In genomic region chrX:101391831-101392230, GRCh38 we compare ENCODE assay signal across 9 cellular contexts. TPM values are rescaled to one million over a fixed set of nuclear protein-coding genes. Genes with fewer than 3 reads are reported as not detected.
A peak's percentile ranks its signal among the peaks of the same experiment; 100 is the strongest.
DNase-seq lines count a peak whose midpoint lies in the region; ATAC-seq, FAIRE-seq and TF ChIP-seq lines count a peak whose summit lies in the region.
"Had no signal": no experiment of that assay in that cellular context is flagged by ENCODE, and none has a peak within 500 bp of the region (broad histone marks: within the 10 kb centered on the region; RNA-seq: fewer than 3 reads in every experiment).

No MANE protein-coding gene starts in this region.

- TF ChIP-seq POLR2A in K562 (conservative IDR thresholded peaks at IDR 0.05) (no peak), vagina (IDR thresholded peaks at IDR 0.05) (no peak), H54 (IDR thresholded peaks at IDR 0.05; ENCODE audit: low read depth, low read length) (no peak)

- H3K9ac ChIP-seq in K562 (ENCODE audit: insufficient read depth in 1 of 2, low read depth in 2 of 2, low read length in 2 of 2) (peak overlapping the region; percentile 94 to 99), mesenchymal stem cell (ENCODE audit: low read length) (peak overlapping the region; percentile 93)

- TF ChIP-seq EP300 in K562 (IDR thresholded peaks at IDR 0.05; ENCODE audit: low read length) = no peak

- H2BK12ac ChIP-seq in mesenchymal stem cell (ENCODE audit: low read length in 2 of 2) = no peak overlapping the region

- no peak overlapping the region for H3K18ac ChIP-seq in mesenchymal stem cell (ENCODE audit: low read depth in 1 of 2, low read length in 2 of 2)

- H3K9me1 ChIP-seq in K562 (ENCODE audit: control insufficient read depth, insufficient read depth, low read length) = no peaks in the 10 kb centered on the region

- peak overlapping the region; percentile 28 to 70 (median 62) for H3K4me3 ChIP-seq in heart right ventricle
- H3K4me3 ChIP-seq in K562 = peak overlapping the region; percentile 91
- H3K4me3 ChIP-seq in mesenchymal stem cell (ENCODE audit: insufficient read depth in 1 of 2, low read depth in 1 of 2, low read length in 2 of 2) = peak overlapping the region in 1 of 2 experiments; percentile 85
- peak overlapping the region; percentile 49 to 51 for H3K4me3 ChIP-seq in vagina

- BruUV-seq in K562 (replicated peaks; lab: Mats Ljungman, UMichigan) = no TSS peak

- POLR2A ChIA-PET in K562 (lab: Yijun Ruan, JAX) = interaction anchor here (1.1 to 3.0 kb wide), 4 partner anchors 11 to 25 kb away, joined by 3 to 24 read pairs (median 10); partner anchors contain the start of genes GLA and HNRNPH2

- H2BK120ac ChIP-seq in mesenchymal stem cell (ENCODE audit: low read depth, low read length) = no peak overlapping the region

- H2AFZ ChIP-seq in K562 (ENCODE audit: low read depth, low read length) (no peak overlapping the region), mesenchymal stem cell (ENCODE audit: low read depth, low read length) (no peak overlapping the region)

- no peak for TF ChIP-seq RAD21 in K562 (CRISPR knock-in tag; conservative IDR thresholded peaks at IDR 0.05 in 1 of 2, IDR thresholded peaks at IDR 0.05 in 1 of 2)

- peaks cover 61% of the 10 kb centered on the region for H3K79me2 ChIP-seq in K562 (ENCODE audit: control insufficient read depth, insufficient read depth, low read length)

- no peak overlapping the region for H4K91ac ChIP-seq in mesenchymal stem cell (ENCODE audit: low read length)

- H3K36me3 ChIP-seq in heart right ventricle (peaks cover 0 to 47% (median 0%) of the 10 kb centered on the region in 9 donors), K562 (ENCODE audit: control insufficient read depth, insufficient read depth, low read length) (peaks cover 54% of the 10 kb centered on the region), mesenchymal stem cell (ENCODE audit: control insufficient read depth in 1 of 2, insufficient read depth in 2 of 2, low read depth in 1 of 2, low read length in 2 of 2) (peaks cover 0 to 26% of the 10 kb centered on the region in 2 experiments), vagina (no peaks in the 10 kb centered on the region)

- H3K27me3 ChIP-seq in heart right ventricle (peaks cover 0 to 4% (median 0%) of the 10 kb centered on the region in 7 donors), K562 (ENCODE audit: control insufficient read depth in 2 of 2, insufficient read depth in 2 of 2, low read length in 2 of 2) (no peaks in the 10 kb centered on the region), mesenchymal stem cell (ENCODE audit: control insufficient read depth in 1 of 2, insufficient read depth in 1 of 2, low read length in 2 of 2) (peaks cover 0 to 5% of the 10 kb centered on the region in 2 experiments), vagina (no peaks in the 10 kb centered on the region)

- 42 to 50% methylated on average over 6 of the region's 6 CpGs for WGBS in heart right ventricle, 2 donors
- 0% methylated on average over 6 of the region's 6 CpGs for WGBS in K562 (ENCODE audit: insufficient coverage, low coverage, missing lambda C conversion rate)
- WGBS in mesenchymal stem cell = 69% methylated on average over 1 of the region's 6 CpGs

- in situ Hi-C loops in K562 (cut with MboI) = no loop called here
- in situ Hi-C loops in GM13976 (cut with MboI; ENCODE audit: low sequenced_read_pairs, unreplicated experiment) = no loop called here

- no peak overlapping the region for H3K4ac ChIP-seq in mesenchymal stem cell (ENCODE audit: low read depth in 1 of 2, low read length in 2 of 2)

- intact Hi-C loops in heart right ventricle (cut with DNase I) = no loop called here
- intact Hi-C loops in cardiac septum (cut with DNase I) = loop anchor here (5.0 kb wide), 1 partner anchor 45 kb away; the partner anchor contains the start of gene TIMM8A
- intact Hi-C loops in K562 (cut with micrococcal nuclease) = loop anchor here (2.0 kb wide), 2 partner anchors 17 to 43 kb away; partner anchors contain the start of genes HNRNPH2 and TIMM8A
- intact Hi-C loops in vagina (cut with DNase I) = no loop called here

- H2AK5ac ChIP-seq in mesenchymal stem cell (ENCODE audit: low read length, severe bottlenecking) = no peak overlapping the region

- H2BK5ac ChIP-seq in mesenchymal stem cell (ENCODE audit: low read depth, low read length, poor library complexity, severe bottlenecking) = no peak overlapping the region

- H3K14ac ChIP-seq in mesenchymal stem cell (ENCODE audit: low read length in 2 of 2) = no peak overlapping the region

- H3K4me2 ChIP-seq in K562 (ENCODE audit: insufficient read depth, low read length) (peak overlapping the region; percentile 98), mesenchymal stem cell (ENCODE audit: low read length, poor library complexity, severe bottlenecking) (peak overlapping the region; percentile 58)

- no peaks in the 10 kb centered on the region for H3K79me1 ChIP-seq in mesenchymal stem cell (replicated peaks; ENCODE audit: low read length, poor library complexity, severe bottlenecking)

- no peak overlapping the region for H4K8ac ChIP-seq in mesenchymal stem cell (ENCODE audit: low read length)

- H3K4me1 ChIP-seq in heart right ventricle (peaks cover 0 to 17% (median 7%) of the 10 kb centered on the region in 9 donors), K562 (replicated peaks in 1 of 2; ENCODE audit: control insufficient read depth in 2 of 2, insufficient read depth in 2 of 2, low read length in 2 of 2) (peaks cover 0 to 20% of the 10 kb centered on the region in 2 experiments), mesenchymal stem cell (ENCODE audit: control insufficient read depth, insufficient read depth, low read depth, low read length) (no peaks in the 10 kb centered on the region), vagina (peaks cover 4% of the 10 kb centered on the region)

- H3K23ac ChIP-seq in mesenchymal stem cell (ENCODE audit: low read length in 2 of 2) = no peak overlapping the region

- CTCF ChIA-PET in K562 (lab: Yijun Ruan, JAX; ENCODE audit: low intra/inter-chr PET ratio) = no interaction called here

- TF ChIP-seq CTCF in heart right ventricle (IDR thresholded peaks at IDR 0.05) (no peak), K562 (IDR thresholded peaks at IDR 0.05 in 2 of 3, conservative IDR thresholded peaks at IDR 0.05 in 1 of 3; ENCODE audit: insufficient read depth in 2 of 3, low read depth in 1 of 3, low read length in 3 of 3) (no peak), vagina (IDR thresholded peaks at IDR 0.05) (no peak), GM13976 (IDR thresholded peaks at IDR 0.05; ENCODE audit: borderline replicate concordance, control extremely low read depth, extremely low read depth, insufficient read depth, missing control alignments) (no peak)

- FAIRE-seq in K562 (lab: Jason Lieb, UNC) = no peak
- FAIRE-seq in H54 (lab: Jason Lieb, UNC) = no peak

- ATAC-seq in heart right ventricle (no peak), K562 (no peak)

- DNase-seq in heart right ventricle (no peak), cardiac septum (ENCODE audit: low spot score) (no peak), K562 (ENCODE audit: extremely low read depth in 1 of 4, low spot score in 3 of 4) (no peak), mesenchymal stem cell (no peak), vagina (ENCODE audit: extremely low spot score in 2 of 2) (no peak), H54 (ENCODE audit: insufficient read length, low spot score) (no peak), GM13976 (ENCODE audit: low spot score) (no peak), SW 1271 (lab: John Stamatoyannopoulos, UW) (no peak)
- DNase-seq: activated CD8-positive, alpha-beta memory T cell treated with anti-CD3 and anti-CD28 coated beads, Interleukin-2, amount 50 U/mL, for 48 hours had no signal

- no peak overlapping the region for H2BK15ac ChIP-seq in mesenchymal stem cell (ENCODE audit: low read depth, poor library complexity, severe bottlenecking)

- H3K9me3 ChIP-seq in heart right ventricle = no peaks in the 10 kb centered on the region
- no peaks in the 10 kb centered on the region for H3K9me3 ChIP-seq in K562 (replicated peaks; ENCODE audit: control insufficient read depth, insufficient read depth, low read depth, low read length)
- H3K9me3 ChIP-seq in mesenchymal stem cell (ENCODE audit: control insufficient read depth, low read length) = no peaks in the 10 kb centered on the region
- no peaks in the 10 kb centered on the region for H3K9me3 ChIP-seq in vagina

- H3K27ac ChIP-seq in heart right ventricle (peak overlapping the region in 6 of 10 donors; percentile 59 to 87 (median 73)), K562 (ENCODE audit: extremely low read depth, low read depth, low read length) (peak overlapping the region; percentile 95), mesenchymal stem cell (ENCODE audit: low read length, poor library complexity, severe bottlenecking) (no peak overlapping the region), vagina (peak overlapping the region; percentile 80)

- H4K20me1 ChIP-seq in K562 (replicated peaks; ENCODE audit: control insufficient read depth, insufficient read depth, low read length) = peaks cover 5% of the 10 kb centered on the region; the same call in 1 of the 2 replicates

RNA-seq across cellular contexts. Expression of gene RPL36A, which starts 1.0 kb away (rescaled TPM):
- total RNA-seq in heart right ventricle = 10 to 100 TPM; 30.8 to 98.9 (median 53.9) TPM
- polyA plus RNA-seq in heart right ventricle = 1,000 to 10,000 TPM; 1,515 to 2,119 TPM
- total RNA-seq in cardiac septum = 57.5 TPM
- total RNA-seq in K562 (2011; cell fraction: chromatin; rRNA removed; ENCODE audit: low replicate concordance) = 200 and 267 TPM in 2 replicates
- 186 and 225 TPM in 2 replicates for total RNA-seq in K562 (2011; cell fraction: nucleolus; rRNA removed)
- 351 and 388 TPM in 2 replicates for total RNA-seq in K562 (2011; cell fraction: nucleoplasm; rRNA removed)
- total RNA-seq in K562 (2014; rRNA removed) = 1,374 and 2,621 TPM in 2 replicates
- 3,520 and 3,818 TPM in 2 replicates for total RNA-seq in K562 (2014; rRNA removed; fragmentation: Illumina TruSeq; extraction: Trizol)
- 3,031 and 3,209 TPM in 2 replicates for total RNA-seq in K562 (2015; rRNA removed; fragmentation: Illumina TruSeq; extraction: Trizol)
- 412 and 461 TPM in 2 replicates for total RNA-seq in K562 (2021)
- polyA plus RNA-seq in K562 (2011; rRNA removed) = 4,008 and 4,383 TPM in 2 replicates
- 523 and 2,114 TPM in 2 replicates for polyA plus RNA-seq in K562 (2011; cell fraction: cytosol; rRNA removed)
- polyA plus RNA-seq in K562 (2011; cell fraction: nucleus; rRNA removed) = 461 and 1,073 TPM in 2 replicates
- polyA plus RNA-seq in K562 (2012) = 1,913 and 2,065 TPM in 2 replicates
- polyA plus RNA-seq in K562 (2014; fragmentation: Illumina TruSeq; extraction: Trizol) = 3,410 and 3,967 TPM in 2 replicates
- polyA plus RNA-seq in K562 (2014; fragmentation: Nextera tagmentation; extraction: Ambion mirVana) = 1,000 to 10,000 TPM; 2,383 to 2,855 TPM
- polyA plus RNA-seq in K562 (2014; rRNA removed) = 4,212 and 4,539 TPM in 2 replicates
- 692 and 865 TPM in 2 replicates for polyA minus RNA-seq in K562 (2011; rRNA and poly(A)+ RNA removed)
- 117 and 140 TPM in 2 replicates for polyA minus RNA-seq in K562 (2011; cell fraction: cytosol; rRNA and poly(A)+ RNA removed)
- polyA minus RNA-seq in K562 (2011; cell fraction: nucleus; rRNA and poly(A)+ RNA removed) = 81.9 and 198 TPM in 2 replicates
- polyA plus RNA-seq in mesenchymal stem cell (2013, experiment 1 of 2) = 2,923 TPM
- polyA plus RNA-seq in mesenchymal stem cell (2013, experiment 2 of 2) = 2,774 TPM
- total RNA-seq in vagina = 514 TPM

RNA-seq across cellular contexts. Expression of gene BTK, which starts 5.8 kb away (rescaled TPM):
- total RNA-seq in heart right ventricle (1 to 10 TPM in 7 of 10 donors, under 1 TPM in 3; 0.47 to 7.0 (median 1.6) TPM), cardiac septum (1.3 TPM), K562 (2014; rRNA removed) (35.4 and 39.9 TPM in 2 replicates), K562 (2014; rRNA removed; fragmentation: Illumina TruSeq; extraction: Trizol) (67.5 and 78.1 TPM in 2 replicates), K562 (2015; rRNA removed; fragmentation: Illumina TruSeq; extraction: Trizol) (57.0 and 59.0 TPM in 2 replicates), K562 (2021) (46.8 and 59.3 TPM in 2 replicates), vagina (4.4 TPM)
- polyA plus RNA-seq in heart right ventricle (1 to 10 TPM; 1.2 to 1.6 TPM), K562 (2011; rRNA removed) (87.2 and 93.4 TPM in 2 replicates), K562 (2014; fragmentation: Illumina TruSeq; extraction: Trizol) (78.0 and 82.4 TPM in 2 replicates), K562 (2014; fragmentation: Nextera tagmentation; extraction: Ambion mirVana) (10 to 100 TPM; 14.9 to 76.4 TPM), K562 (2014; rRNA removed) (65.2 TPM in 2 replicates)
- total RNA-seq in K562 (2011; cell fraction: chromatin; rRNA removed; ENCODE audit: low replicate concordance) = 125 and 212 TPM in 2 replicates
- total RNA-seq in K562 (2011; cell fraction: nucleolus; rRNA removed) = 65.4 and 67.6 TPM in 2 replicates
- 90.3 and 117 TPM in 2 replicates for total RNA-seq in K562 (2011; cell fraction: nucleoplasm; rRNA removed)
- polyA plus RNA-seq in K562 (2011; cell fraction: cytosol; rRNA removed) = 27.6 and 48.3 TPM in 2 replicates
- polyA plus RNA-seq in K562 (2011; cell fraction: nucleus; rRNA removed) = 136 and 171 TPM in 2 replicates
- polyA plus RNA-seq in K562 (2012) = 48.8 and 60.2 TPM in 2 replicates
- polyA minus RNA-seq in K562 (2011; rRNA and poly(A)+ RNA removed) = 56.9 and 63.8 TPM in 2 replicates
- 21.4 and 23.4 TPM in 2 replicates for polyA minus RNA-seq in K562 (2011; cell fraction: cytosol; rRNA and poly(A)+ RNA removed)
- 32.4 and 63.2 TPM in 2 replicates for polyA minus RNA-seq in K562 (2011; cell fraction: nucleus; rRNA and poly(A)+ RNA removed)
- polyA plus RNA-seq in mesenchymal stem cell (2013, experiment 1 of 2) = 0.30 TPM
- 0.33 TPM for polyA plus RNA-seq in mesenchymal stem cell (2013, experiment 2 of 2)

RNA-seq across cellular contexts. Expression of gene GLA, which starts 15.9 kb away (rescaled TPM):
- total RNA-seq in heart right ventricle (10 to 100 TPM in 3 of 10 donors, 1 to 10 TPM in 7; 6.0 to 22.3 (median 8.6) TPM), cardiac septum (6.8 TPM), K562 (2014; rRNA removed) (41.7 and 46.5 TPM in 2 replicates), K562 (2014; rRNA removed; fragmentation: Illumina TruSeq; extraction: Trizol) (68.9 and 75.2 TPM in 2 replicates), K562 (2015; rRNA removed; fragmentation: Illumina TruSeq; extraction: Trizol) (54.2 and 57.2 TPM in 2 replicates), K562 (2021) (54.0 and 56.5 TPM in 2 replicates), vagina (15.5 TPM)
- polyA plus RNA-seq in heart right ventricle (10 to 100 TPM; 20.7 to 33.9 TPM), K562 (2011; rRNA removed) (101 and 118 TPM in 2 replicates), K562 (2014; fragmentation: Illumina TruSeq; extraction: Trizol) (65.2 and 73.8 TPM in 2 replicates), K562 (2014; fragmentation: Nextera tagmentation; extraction: Ambion mirVana) (100 to 1,000 TPM; 137 to 146 TPM), K562 (2014; rRNA removed) (72.9 and 77.0 TPM in 2 replicates)
- total RNA-seq in K562 (2011; cell fraction: chromatin; rRNA removed; ENCODE audit: low replicate concordance) = 111 and 136 TPM in 2 replicates
- total RNA-seq in K562 (2011; cell fraction: nucleolus; rRNA removed) = 99.4 and 101 TPM in 2 replicates
- 100 and 117 TPM in 2 replicates for total RNA-seq in K562 (2011; cell fraction: nucleoplasm; rRNA removed)
- polyA plus RNA-seq in K562 (2011; cell fraction: cytosol; rRNA removed) = 44.5 and 61.1 TPM in 2 replicates
- 199 and 281 TPM in 2 replicates for polyA plus RNA-seq in K562 (2011; cell fraction: nucleus; rRNA removed)
- polyA plus RNA-seq in K562 (2012) = 48.0 and 49.0 TPM in 2 replicates
- polyA minus RNA-seq in K562 (2011; rRNA and poly(A)+ RNA removed) = 30.9 and 40.0 TPM in 2 replicates
- 16.3 and 22.1 TPM in 2 replicates for polyA minus RNA-seq in K562 (2011; cell fraction: cytosol; rRNA and poly(A)+ RNA removed)
- 18.3 and 29.0 TPM in 2 replicates for polyA minus RNA-seq in K562 (2011; cell fraction: nucleus; rRNA and poly(A)+ RNA removed)
- polyA plus RNA-seq in mesenchymal stem cell (2013, experiment 1 of 2) = 66.5 TPM
- polyA plus RNA-seq in mesenchymal stem cell (2013, experiment 2 of 2) = 71.3 TPM

RNA-seq across cellular contexts. Expression of gene HNRNPH2, which starts 16.2 kb away (rescaled TPM):
- 10 to 100 TPM; 49.2 to 74.9 (median 60.8) TPM for total RNA-seq in heart right ventricle
- polyA plus RNA-seq in heart right ventricle = 10 to 100 TPM; 30.7 to 50.0 TPM
- total RNA-seq in cardiac septum = 55.6 TPM
- total RNA-seq in K562 (2011; cell fraction: chromatin; rRNA removed; ENCODE audit: low replicate concordance) = 4.5 and 8.3 TPM in 2 replicates
- 4.2 and 4.3 TPM in 2 replicates for total RNA-seq in K562 (2011; cell fraction: nucleolus; rRNA removed)
- 8.1 and 9.3 TPM in 2 replicates for total RNA-seq in K562 (2011; cell fraction: nucleoplasm; rRNA removed)
- total RNA-seq in K562 (2014; rRNA removed) = 40.0 and 42.1 TPM in 2 replicates
- total RNA-seq in K562 (2014; rRNA removed; fragmentation: Illumina TruSeq; extraction: Trizol) = 71.9 and 82.2 TPM in 2 replicates
- total RNA-seq in K562 (2015; rRNA removed; fragmentation: Illumina TruSeq; extraction: Trizol) = 64.8 and 67.2 TPM in 2 replicates
- total RNA-seq in K562 (2021) = 37.7 and 43.0 TPM in 2 replicates
- polyA plus RNA-seq in K562 (2011; rRNA removed) = 35.0 and 59.7 TPM in 2 replicates
- polyA plus RNA-seq in K562 (2011; cell fraction: cytosol; rRNA removed) = 10.9 and 24.4 TPM in 2 replicates
- 6.3 and 7.7 TPM in 2 replicates for polyA plus RNA-seq in K562 (2011; cell fraction: nucleus; rRNA removed)
- polyA plus RNA-seq in K562 (2012) = 44.6 and 62.9 TPM in 2 replicates
- 68.1 and 69.5 TPM in 2 replicates for polyA plus RNA-seq in K562 (2014; fragmentation: Illumina TruSeq; extraction: Trizol)
- 100 to 1,000 TPM in 1 of 2 experiments, 10 to 100 TPM in 1; 60.3 to 130 TPM for polyA plus RNA-seq in K562 (2014; fragmentation: Nextera tagmentation; extraction: Ambion mirVana)
- polyA plus RNA-seq in K562 (2014; rRNA removed) = 58.2 and 60.6 TPM in 2 replicates
- polyA minus RNA-seq in K562 (2011; rRNA and poly(A)+ RNA removed) = 62.8 and 83.2 TPM in 2 replicates
- polyA minus RNA-seq in K562 (2011; cell fraction: cytosol; rRNA and poly(A)+ RNA removed) = 13.4 and 14.8 TPM in 2 replicates
- polyA minus RNA-seq in K562 (2011; cell fraction: nucleus; rRNA and poly(A)+ RNA removed) = 4.0 and 8.2 TPM in 2 replicates
- 58.6 TPM for polyA plus RNA-seq in mesenchymal stem cell (2013, experiment 1 of 2)
- 60.5 TPM for polyA plus RNA-seq in mesenchymal stem cell (2013, experiment 2 of 2)
- 43.2 TPM for total RNA-seq in vagina

RNA-seq across cellular contexts. Expression of gene TIMM8A, which starts 43.3 kb away (rescaled TPM):
- total RNA-seq in heart right ventricle = 10 to 100 TPM; 13.9 to 28.2 (median 19.7) TPM
- 10 to 100 TPM in 1 of 2 donors, 1 to 10 TPM in 1; 6.8 to 17.2 TPM for polyA plus RNA-seq in heart right ventricle
- total RNA-seq in cardiac septum = 24.8 TPM
- total RNA-seq in K562 (2011; cell fraction: chromatin; rRNA removed; ENCODE audit: low replicate concordance) = 26.8 and 35.4 TPM in 2 replicates
- total RNA-seq in K562 (2011; cell fraction: nucleolus; rRNA removed) = 21.1 and 24.8 TPM in 2 replicates
- 31.0 and 42.3 TPM in 2 replicates for total RNA-seq in K562 (2011; cell fraction: nucleoplasm; rRNA removed)
- total RNA-seq in K562 (2014; rRNA removed) = 10.0 and 10.9 TPM in 2 replicates
- total RNA-seq in K562 (2014; rRNA removed; fragmentation: Illumina TruSeq; extraction: Trizol) = 32.4 and 33.2 TPM in 2 replicates
- total RNA-seq in K562 (2015; rRNA removed; fragmentation: Illumina TruSeq; extraction: Trizol) = 23.1 and 23.3 TPM in 2 replicates
- total RNA-seq in K562 (2021) = 46.2 and 48.8 TPM in 2 replicates
- 24.6 and 32.1 TPM in 2 replicates for polyA plus RNA-seq in K562 (2011; rRNA removed)
- 24.3 and 25.0 TPM in 2 replicates for polyA plus RNA-seq in K562 (2011; cell fraction: cytosol; rRNA removed)
- 15.5 and 17.0 TPM in 2 replicates for polyA plus RNA-seq in K562 (2011; cell fraction: nucleus; rRNA removed)
- polyA plus RNA-seq in K562 (2012) = 13.8 and 36.1 TPM in 2 replicates
- polyA plus RNA-seq in K562 (2014; fragmentation: Illumina TruSeq; extraction: Trizol) = 38.2 and 44.4 TPM in 2 replicates
- polyA plus RNA-seq in K562 (2014; fragmentation: Nextera tagmentation; extraction: Ambion mirVana) = 100 to 1,000 TPM; 132 TPM
- 41.1 and 47.6 TPM in 2 replicates for polyA plus RNA-seq in K562 (2014; rRNA removed)
- polyA minus RNA-seq in K562 (2011; rRNA and poly(A)+ RNA removed) = 17.5 and 18.9 TPM in 2 replicates
- 15.1 and 16.7 TPM in 2 replicates for polyA minus RNA-seq in K562 (2011; cell fraction: cytosol; rRNA and poly(A)+ RNA removed)
- polyA minus RNA-seq in K562 (2011; cell fraction: nucleus; rRNA and poly(A)+ RNA removed) = 9.8 and 14.7 TPM in 2 replicates
- 7.0 TPM for polyA plus RNA-seq in mesenchymal stem cell (2013, experiment 1 of 2)
- polyA plus RNA-seq in mesenchymal stem cell (2013, experiment 2 of 2) = 7.8 TPM
- total RNA-seq in vagina = 5.6 TPM

Comparison
In these comparisons a context has a peak if more than half of its experiments do, and no peak if none do; other contexts are left out.
1. intact Hi-C loops: an anchor here in cardiac septum (5.0 kb wide) and K562 (2.0 kb wide); none called in heart right ventricle and vagina.